20 cellular contexts compared by ENCODE assay signal in genomic region chr12:19298837-19299605, GRCh38.
DNase-seq lines count a peak whose midpoint lies in the region; ATAC-seq and TF ChIP-seq lines count a peak whose summit lies in the region.
"Had no signal": no experiment of that assay in that cellular context is flagged by ENCODE, and none has a peak within 500 bp of the region (broad histone marks: within the 10 kb centered on the region; RNA-seq: fewer than 3 reads in every experiment).

No MANE protein-coding gene starts in this region.

- H3F3A ChIP-seq in GM23248 (ENCODE audit: insufficient read depth) = no peaks in the 10 kb centered on the region
- peaks cover 14% of the 10 kb centered on the region for H3F3A ChIP-seq in PC-9 (ENCODE audit: insufficient read depth, low read depth)

- H3K4me2 ChIP-seq in GM23248 (ENCODE audit: unreplicated experiment) (no peak overlapping the region), PC-9 (peak overlapping the region; percentile 66), parathyroid adenoma (ENCODE audit: low read length) (peak overlapping the region; percentile 31)

- H3K9me3 Mint-ChIP-seq in endothelial cell (ENCODE audit: unreplicated experiment) = no peaks in the 10 kb centered on the region
- H3K9me3 Mint-ChIP-seq: CD8-positive, alpha-beta T cell; endodermal cell; stimulated activated naive CD8-positive, alpha-beta T cell treated with anti-CD3 and anti-CD28 coated beads, Interleukin-15, amount 100 ng/mL, for 72 hours had no signal

- H3K4me1 ChIP-seq in GM23248 (ENCODE audit: insufficient read depth) (no peaks in the 10 kb centered on the region; the same call in 1 of the 2 replicates), PC-9 (replicated peaks; ENCODE audit: insufficient read depth) (peaks cover 22% of the 10 kb centered on the region), parathyroid adenoma (peaks cover 5% of the 10 kb centered on the region)
- H3K4me1 ChIP-seq: gastrocnemius medialis had no signal

- H3K9me3 ChIP-seq in GM23248 (ENCODE audit: low read depth) (no peaks in the 10 kb centered on the region), PC-9 (ENCODE audit: insufficient read depth, low read depth) (no peaks in the 10 kb centered on the region), parathyroid adenoma (ENCODE audit: control insufficient read depth, low read length) (no peaks in the 10 kb centered on the region)
- H3K9me3 ChIP-seq: gastrocnemius medialis, neutrophil had no signal

- H3K27me3 ChIP-seq in GM23248 (replicated peaks; ENCODE audit: insufficient read depth) (no peaks in the 10 kb centered on the region), PC-9 (ENCODE audit: insufficient read depth, low read depth) (no peaks in the 10 kb centered on the region), dorsolateral prefrontal cortex (no peaks in the 10 kb centered on the region), parathyroid adenoma (ENCODE audit: control insufficient read depth, insufficient read depth, low read length) (no peaks in the 10 kb centered on the region)
- H3K27me3 ChIP-seq: gastrocnemius medialis, neutrophil had no signal

- H3K27ac ChIP-seq in GM23248 (no peak overlapping the region), PC-9 (peak overlapping the region; percentile 63), dorsolateral prefrontal cortex (peak overlapping the region in 53 of 59 donors; percentile 9 to 87 (median 64)), parathyroid adenoma (peak overlapping the region; percentile 22)
- H3K27ac ChIP-seq: gastrocnemius medialis, neutrophil had no signal

- no peak overlapping the region for H3K4me3 Mint-ChIP-seq in endothelial cell (ENCODE audit: unreplicated experiment)
- H3K4me3 Mint-ChIP-seq: activated CD4-positive, alpha-beta T cell treated with anti-CD3 and anti-CD28 coated beads for 36 hours; CD8-positive, alpha-beta T cell; endodermal cell; IgD-negative memory B cell; stimulated activated naive CD8-positive, alpha-beta T cell treated with anti-CD3 and anti-CD28 coated beads, Interleukin-15, amount 100 ng/mL, for 72 hours had no signal

- no TSS peak for BruUV-seq in PC-9 (replicated peaks; lab: Mats Ljungman, UMichigan)

- peaks cover 4% of the 10 kb centered on the region for H3K27me3 Mint-ChIP-seq in endothelial cell (ENCODE audit: unreplicated experiment)
- H3K27me3 Mint-ChIP-seq: activated CD4-positive, alpha-beta T cell treated with anti-CD3 and anti-CD28 coated beads for 36 hours; stimulated activated naive CD8-positive, alpha-beta T cell treated with anti-CD3 and anti-CD28 coated beads, Interleukin-15, amount 100 ng/mL, for 72 hours had no signal

- CTCF ChIA-PET in PC-9 (lab: Charles Lee) = no interaction called here

- DNase-seq in GM23248 (peak; percentile 30), PC-9 (peak in 1 of 2 experiments; percentile 22), dorsolateral prefrontal cortex (peak in 1 of 10 donors; percentile 26), endothelial cell (ENCODE audit: low spot score) (no peak), OCI-M2 (lab: John Stamatoyannopoulos, UW; ENCODE audit: unreplicated experiment) (no peak)
- DNase-seq: activated CD4-positive, alpha-beta T cell treated with anti-CD3 and anti-CD28 coated beads for 36 hours; CD8-positive, alpha-beta T cell; cerebellar nuclear complex; gastrocnemius medialis; NCI-H1694; stimulated activated CD4-positive, alpha-beta T cell treated with anti-CD3 and anti-CD28 coated beads, Interleukin-2, amount 100 ng/mL, for 24 hours; stimulated activated naive CD8-positive, alpha-beta T cell treated with anti-CD3 and anti-CD28 coated beads, Interleukin-15, amount 100 ng/mL, for 72 hours had no signal

- H3K27ac Mint-ChIP-seq in endothelial cell (ENCODE audit: unreplicated experiment) = no peak overlapping the region
- H3K27ac Mint-ChIP-seq: activated CD4-positive, alpha-beta T cell treated with anti-CD3 and anti-CD28 coated beads for 36 hours; CD8-positive, alpha-beta T cell; endodermal cell; IgD-negative memory B cell had no signal

- WGBS in GM23248 (ENCODE audit: low coverage in 1 of 2, low lambda C conversion rate in 2 of 2, missing lambda C conversion rate in 2 of 2), 2 experiments = 98 to 99% methylated on average over 7 of the region's 7 CpGs

- TF ChIP-seq CTCF in PC-9 (conservative IDR thresholded peaks at IDR 0.05) (no peak), dorsolateral prefrontal cortex (IDR thresholded peaks at IDR 0.05 in 54 of 56, conservative IDR thresholded peaks at IDR 0.05 in 2 of 56; ENCODE audit: low read depth in 1 of 56, partially characterized antibody in 56 of 56) (no peak), parathyroid adenoma (IDR thresholded peaks at IDR 0.05) (no peak), endothelial cell (IDR thresholded peaks at IDR 0.05; ENCODE audit: unreplicated experiment) (no peak)

- H3K36me3 Mint-ChIP-seq in endothelial cell (ENCODE audit: low read depth, unreplicated experiment) = peaks cover 3% of the 10 kb centered on the region
- H3K36me3 Mint-ChIP-seq: CD8-positive, alpha-beta T cell; IgD-negative memory B cell had no signal

- POLR2A ChIA-PET in PC-9 (lab: Charles Lee; ENCODE audit: unreplicated experiment) = no interaction called here

- H4K20me1 ChIP-seq in GM23248 (ENCODE audit: insufficient read depth) (no peaks in the 10 kb centered on the region), PC-9 (ENCODE audit: insufficient read depth) (no peaks in the 10 kb centered on the region)

- in situ Hi-C loops in GM23248 (cut with MboI) = loop anchor here (25.0 kb wide), 2 partner anchors 862 to 1037 kb away; partner anchors contain the start of gene PIK3C2G

- intact Hi-C loops in PC-9 (cut with micrococcal nuclease; ENCODE audit: unreplicated experiment) (no loop called here), dorsolateral prefrontal cortex (cut with DNase I) (no loop called here)

- H2AFZ ChIP-seq in GM23248 = no peak overlapping the region
- no peak overlapping the region for H2AFZ ChIP-seq in PC-9
- H2AFZ ChIP-seq in parathyroid adenoma = no peak overlapping the region

- H3K9ac ChIP-seq in GM23248 (no peak overlapping the region), parathyroid adenoma (no peak overlapping the region)

- no peaks in the 10 kb centered on the region for H3K4me1 Mint-ChIP-seq in endothelial cell (ENCODE audit: unreplicated experiment)
- H3K4me1 Mint-ChIP-seq: activated CD4-positive, alpha-beta T cell treated with anti-CD3 and anti-CD28 coated beads for 36 hours; endodermal cell; IgD-negative memory B cell; stimulated activated naive CD8-positive, alpha-beta T cell treated with anti-CD3 and anti-CD28 coated beads, Interleukin-15, amount 100 ng/mL, for 72 hours had no signal

- H3K4me3 ChIP-seq in GM23248 (no peak overlapping the region), PC-9 (0 out of 2 replicates have a peak overlapping the region, but pooled peaks have one; percentile 7), dorsolateral prefrontal cortex (no peak overlapping the region), parathyroid adenoma (ENCODE audit: low read depth, low read length) (no peak overlapping the region)
- H3K4me3 ChIP-seq: gastrocnemius medialis had no signal

- H3K9me2 ChIP-seq in GM23248 (ENCODE audit: insufficient read depth) (no peaks in the 10 kb centered on the region), PC-9 (ENCODE audit: insufficient read depth) (no peaks in the 10 kb centered on the region)

- no peak for ATAC-seq in HG03135 (IDR thresholded peaks at IDR 0.05; ENCODE audit: unreplicated experiment)
- ATAC-seq in HG03045 (IDR thresholded peaks at IDR 0.05; ENCODE audit: unreplicated experiment) = no peak
- ATAC-seq: activated CD4-positive, alpha-beta T cell treated with anti-CD3 and anti-CD28 coated beads for 36 hours; CD8-positive, alpha-beta T cell; gastrocnemius medialis; left lobe of liver; sciatic nerve; stimulated activated naive CD8-positive, alpha-beta T cell treated with anti-CD3 and anti-CD28 coated beads, Interleukin-15, amount 100 ng/mL, for 72 hours had no signal

- H3K36me3 ChIP-seq in GM23248 (ENCODE audit: low read depth) (no peaks in the 10 kb centered on the region), PC-9 (ENCODE audit: low read depth) (no peaks in the 10 kb centered on the region), parathyroid adenoma (ENCODE audit: control insufficient read depth, insufficient read depth, low read length) (no peaks in the 10 kb centered on the region)
- H3K36me3 ChIP-seq: gastrocnemius medialis, neutrophil had no signal

- no peaks in the 10 kb centered on the region for H3K79me2 ChIP-seq in GM23248 (ENCODE audit: insufficient read depth)
- H3K79me2 ChIP-seq in PC-9 (ENCODE audit: low read depth) = no peaks in the 10 kb centered on the region
- H3K79me2 ChIP-seq in parathyroid adenoma = no peaks in the 10 kb centered on the region
